8 cellular contexts compared by ENCODE assay signal in the genomic region with DNA sequence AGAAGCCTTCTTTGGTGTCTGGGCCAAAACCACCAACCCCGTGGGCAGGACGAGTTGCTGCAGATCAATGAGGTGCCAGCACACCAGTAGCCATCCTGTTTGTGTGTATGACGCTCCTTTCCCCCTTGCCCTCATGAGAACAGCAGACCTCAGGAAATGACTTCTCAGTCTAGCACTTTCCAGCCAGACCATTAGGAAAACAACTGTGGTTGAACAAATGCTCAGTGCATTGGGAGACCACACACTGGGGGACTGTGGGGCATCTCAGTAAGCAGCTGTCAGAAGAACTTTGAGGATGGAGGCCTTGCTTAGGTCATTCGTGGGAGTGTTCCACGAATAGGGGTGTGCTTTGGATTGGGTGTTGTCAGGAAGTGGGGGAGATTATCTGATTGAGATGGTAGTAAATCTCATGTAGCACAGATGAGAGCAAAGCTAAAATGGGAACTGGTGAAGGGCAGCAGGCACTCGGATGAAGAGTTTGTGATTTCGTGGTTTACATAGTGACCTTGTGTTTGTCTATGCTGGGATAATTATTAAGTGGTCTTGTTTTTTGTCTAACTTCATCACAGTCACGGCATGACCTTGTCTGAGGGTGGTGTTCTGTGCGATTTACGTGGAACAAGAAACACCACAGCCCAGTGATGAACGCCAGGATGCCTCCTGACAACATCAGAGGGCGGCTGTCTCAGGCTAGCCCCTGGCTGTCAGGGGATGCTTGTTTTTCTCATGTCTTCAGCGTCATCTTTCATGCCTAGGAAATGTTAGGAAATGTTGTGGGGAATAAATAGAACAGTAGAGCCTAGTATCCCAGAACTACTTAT.
A peak's percentile ranks its signal among the peaks of the same experiment; 100 is the strongest.
DNase-seq lines count a peak whose midpoint lies in the region; ATAC-seq and TF ChIP-seq lines count a peak whose summit lies in the region.

No MANE protein-coding gene starts in this region.

- H3K27ac ChIP-seq in epithelial cell of prostate (peak overlapping the region; percentile 25), Karpas-422 (ENCODE audit: low read length) (no peak overlapping the region), stomach (no peak overlapping the region)

- TF ChIP-seq POLR2A in stomach (IDR thresholded peaks at IDR 0.05), result no peak

- no peak overlapping the region for H3K4me2 ChIP-seq in Karpas-422 (ENCODE audit: low read depth, low read length, poor library complexity, severe bottlenecking)

- no peaks in the 10 kb centered on the region for H3K9me2 ChIP-seq in Karpas-422 (replicated peaks; ENCODE audit: insufficient read depth, low read length)

- H3K9me3 ChIP-seq in Karpas-422 (ENCODE audit: low read length), result no peaks in the 10 kb centered on the region
- H3K9me3 ChIP-seq in stomach, result no peaks in the 10 kb centered on the region

- DNase-seq in HCEC 1CT (peak; percentile 5), epithelial cell of prostate (ENCODE audit: low read depth, low spot score) (peak; percentile 68), skeletal muscle cell (ENCODE audit: low read depth) (peak; percentile 91), Karpas-422 (no peak), middle frontal gyrus (ENCODE audit: extremely low spot score, low spot score) (no peak), stomach (no peak)
- DNase-seq in activated CD4-positive, alpha-beta T cell treated with anti-CD3 and anti-CD28 coated beads, Interleukin-2, amount 50 U/mL, for 4 hours, result peak; percentile 34 to 42

- no peak overlapping the region for H2AFZ ChIP-seq in Karpas-422 (ENCODE audit: low read length)

- intact Hi-C loops in stomach (cut with DNase I; ENCODE audit: low total_unique reads), result no loop called here

- H3K27me3 ChIP-seq in Karpas-422 (ENCODE audit: low read length), result no peaks in the 10 kb centered on the region
- no peaks in the 10 kb centered on the region for H3K27me3 ChIP-seq in stomach

- H3K36me3 ChIP-seq in Karpas-422 (ENCODE audit: insufficient read depth, low read length) (no peaks in the 10 kb centered on the region), stomach (peaks cover 0 to 12% (median 7%) of the 10 kb centered on the region in 4 donors)

- H3K4me3 ChIP-seq in skeletal muscle cell (ENCODE audit: low read depth, low read length) (no peak overlapping the region), Karpas-422 (ENCODE audit: low read length) (no peak overlapping the region), stomach (no peak overlapping the region)

- TF ChIP-seq EP300 in stomach (IDR thresholded peaks at IDR 0.05), result no peak

- no peaks in the 10 kb centered on the region for H3K79me2 ChIP-seq in Karpas-422 (ENCODE audit: low read length)

- ATAC-seq in HG02870 (IDR thresholded peaks at IDR 0.05; ENCODE audit: unreplicated experiment), result no peak

- no peaks in the 10 kb centered on the region for H3K4me1 ChIP-seq in Karpas-422 (ENCODE audit: low read length)
- H3K4me1 ChIP-seq in stomach, result no peaks in the 10 kb centered on the region

- no peaks in the 10 kb centered on the region for H4K20me1 ChIP-seq in Karpas-422 (ENCODE audit: insufficient read depth, low read depth, low read length)

- 62 to 74% (median 68%) methylated on average over 13 of the region's 13 CpGs for WGBS in stomach, 5 donors

- no peak overlapping the region for H3K9ac ChIP-seq in Karpas-422 (ENCODE audit: low read length)

- no peak for TF ChIP-seq CTCF in stomach (IDR thresholded peaks at IDR 0.05)

Comparison
In these comparisons a context has a peak if more than half of its experiments do, and no peak if none do; other contexts are left out.
1. DNase-seq: peak in HCEC 1CT (single experiment), activated CD4-positive, alpha-beta T cell treated with anti-CD3 and anti-CD28 coated beads, Interleukin-2, amount 50 U/mL, for 4 hours (2 of 2), epithelial cell of prostate (single experiment) and skeletal muscle cell (single experiment); none in Karpas-422 (single experiment), middle frontal gyrus (single experiment) and stomach (single experiment).